In the genomic region with DNA sequence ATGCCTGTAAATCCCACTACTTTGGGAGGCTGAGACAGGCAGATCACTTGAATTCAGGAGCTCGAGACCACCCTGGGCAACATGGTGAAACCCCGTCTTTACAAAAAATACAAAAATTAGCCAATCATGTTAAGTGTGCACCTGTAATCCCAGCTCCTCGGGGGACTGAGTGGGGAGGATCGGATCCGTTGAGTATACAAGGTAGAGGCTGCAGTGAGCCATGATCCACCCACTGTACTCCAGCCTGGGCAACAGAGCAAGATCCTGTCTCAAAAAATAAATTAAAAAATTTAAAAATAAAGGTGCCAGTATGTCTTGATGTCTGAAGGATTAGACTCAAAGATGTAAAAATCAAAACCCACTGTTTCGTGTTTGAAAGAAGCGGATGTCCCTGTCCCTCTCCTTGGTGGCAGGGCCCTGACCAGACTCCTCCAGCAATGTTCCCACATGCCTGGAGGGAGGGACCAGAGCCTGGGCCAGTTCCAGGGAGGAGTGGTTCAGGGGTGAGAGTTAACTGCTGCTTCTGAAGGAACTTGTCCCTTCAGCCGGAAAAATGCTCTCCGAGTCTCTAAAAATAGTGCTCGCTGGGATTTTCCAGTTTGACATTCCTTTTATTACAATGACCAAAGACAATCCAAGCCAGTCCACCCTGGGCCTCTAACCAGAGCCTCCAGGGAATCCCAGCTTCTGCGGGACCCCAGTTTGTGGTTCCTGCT, we compare ENCODE assay signal across 9 cellular contexts. TPM values are rescaled to one million over a fixed set of nuclear protein-coding genes. Genes with fewer than 3 reads are reported as not detected.
A peak's percentile ranks its signal among the peaks of the same experiment; 100 is the strongest.
DNase-seq lines count a peak whose midpoint lies in the region; FAIRE-seq and TF ChIP-seq lines count a peak whose summit lies in the region.
"Had no signal": no experiment of that assay in that cellular context is flagged by ENCODE, and none has a peak within 500 bp of the region (broad histone marks: within the 10 kb centered on the region; RNA-seq: fewer than 3 reads in every experiment).

No MANE protein-coding gene starts in this region.

- no TSS peak for BruUV-seq in Caco-2 (replicated peaks; lab: Mats Ljungman, UMichigan)

- H3K4me3 ChIP-seq in HEK293 (ENCODE audit: low read depth, low read length) (no peak overlapping the region), small intestine (ENCODE audit: low read depth in 1 of 2, low read length in 2 of 2) (no peak overlapping the region), Caco-2 (ENCODE audit: low read depth, low read length) (no peak overlapping the region)

- POLR2A ChIA-PET in HEK293 (lab: Yijun Ruan, JAX), result interaction anchor here (0.9 kb wide), 1 partner anchor 38 kb away, joined by 3 read pairs; no protein-coding TSS in a partner anchor
- POLR2A ChIA-PET in Caco-2 (lab: Charles Lee), result no interaction called here

- no peaks in the 10 kb centered on the region for H3K27me3 Mint-ChIP-seq in Caco-2 (ENCODE audit: insufficient read depth, unreplicated experiment)

- H3K4me1 ChIP-seq in HEK293 (ENCODE audit: control insufficient read depth, insufficient read depth, low read length) (no peaks in the 10 kb centered on the region), small intestine (ENCODE audit: control insufficient read depth in 2 of 2, insufficient read depth in 1 of 2, low read depth in 1 of 2, low read length in 1 of 2) (no peaks in the 10 kb centered on the region), Caco-2 (no peaks in the 10 kb centered on the region)

- H3K36me3 ChIP-seq in HEK293 (ENCODE audit: control insufficient read depth in 2 of 2, insufficient read depth in 1 of 2, low read length in 2 of 2) (no peaks in the 10 kb centered on the region), small intestine (ENCODE audit: control insufficient read depth in 2 of 2, insufficient read depth in 2 of 2, low read length in 2 of 2) (no peaks in the 10 kb centered on the region), Caco-2 (ENCODE audit: control insufficient read depth, insufficient read depth, low read length) (no peaks in the 10 kb centered on the region)

- H3K4me3 Mint-ChIP-seq in Caco-2 (ENCODE audit: unreplicated experiment), result no peak overlapping the region
- H3K4me3 Mint-ChIP-seq: CD4-positive, alpha-beta memory T cell had no signal

- TF ChIP-seq CTCF in HEK293 (tag by site-specific recombination; IDR thresholded peaks at IDR 0.05), result no peak
- TF ChIP-seq CTCF in Caco-2 (IDR thresholded peaks at IDR 0.05; ENCODE audit: insufficient read depth in 1 of 2, low read depth in 1 of 2, low read length in 1 of 2, severe bottlenecking in 1 of 2, unreplicated experiment in 1 of 2), result no peak

- H3K9me3 ChIP-seq in HEK293 (ENCODE audit: control insufficient read depth, insufficient read depth, low read depth, low read length), result no peaks in the 10 kb centered on the region
- no peaks in the 10 kb centered on the region for H3K9me3 ChIP-seq in small intestine (ENCODE audit: control insufficient read depth, low read depth)
- no peaks in the 10 kb centered on the region for H3K9me3 ChIP-seq in Caco-2

- H3K9me3 Mint-ChIP-seq in Caco-2 (ENCODE audit: unreplicated experiment), result no peaks in the 10 kb centered on the region

- H3K27me3 ChIP-seq in layer of hippocampus (ENCODE audit: control insufficient read depth, insufficient read depth, low read length) (no peaks in the 10 kb centered on the region), small intestine (ENCODE audit: control insufficient read depth in 2 of 2, insufficient read depth in 2 of 2, low read length in 2 of 2) (no peaks in the 10 kb centered on the region), Caco-2 (replicated peaks; ENCODE audit: control insufficient read depth, insufficient read depth, low read length) (no peaks in the 10 kb centered on the region)

- DNase-seq in small intestine (peak; percentile 76), Caco-2 (no peak), GF-D8 (lab: John Stamatoyannopoulos, UW) (no peak), NCI-H748 treated with DMSO at 0.1 percent for 48 hours (lab: John Stamatoyannopoulos, UW) (no peak), SKM-1 (lab: John Stamatoyannopoulos, UW; ENCODE audit: unreplicated experiment) (no peak)
- DNase-seq: CD4-positive, alpha-beta memory T cell had no signal

- intact Hi-C loops in Caco-2 (cut with micrococcal nuclease; ENCODE audit: unreplicated experiment), result no loop called here

- H3K27ac Mint-ChIP-seq in Caco-2 (ENCODE audit: unreplicated experiment), result no peak overlapping the region
- H3K27ac Mint-ChIP-seq: CD4-positive, alpha-beta memory T cell had no signal

- CTCF ChIA-PET in HEK293 (lab: Yijun Ruan, JAX), result no interaction called here
- CTCF ChIA-PET in Caco-2 (lab: Charles Lee), result no interaction called here

- H3K36me3 Mint-ChIP-seq in Caco-2 (ENCODE audit: insufficient read depth, unreplicated experiment), result no peaks in the 10 kb centered on the region
- H3K36me3 Mint-ChIP-seq: CD4-positive, alpha-beta memory T cell had no signal

- WGBS in small intestine, 3 donors, result 53 to 67% (median 66%) methylated on average over 11 of the region's 11 CpGs

- H3K27ac ChIP-seq in HEK293 (ENCODE audit: extremely low read depth, low read depth, low read length) (no peak overlapping the region), cingulate gyrus (ENCODE audit: low read depth, low read length) (peak overlapping the region; percentile 71), layer of hippocampus (ENCODE audit: low read depth, low read length) (peak overlapping the region; percentile 86), small intestine (ENCODE audit: low read depth in 1 of 2, low read length in 1 of 2) (peak overlapping the region in 1 of 2 donors; percentile 73)

- H3K4me1 Mint-ChIP-seq in Caco-2 (ENCODE audit: low read depth, unreplicated experiment), result no peaks in the 10 kb centered on the region

- no peak for FAIRE-seq in small intestine (lab: Jason Lieb, UNC)

TF ChIP-seq in HEK293, 187 proteins besides CTCF, POLR2A, EP300 and RAD21:
- TF ChIP-seq ZNF121 (tag by site-specific recombination; IDR thresholded peaks at IDR 0.05) (peak; percentile 56; the same call in 1 of the 2 replicates), ZNF677 (tag by site-specific recombination; IDR thresholded peaks at IDR 0.05) (no peak), MYNN (tag by site-specific recombination; IDR thresholded peaks at IDR 0.05; ENCODE audit: borderline replicate concordance) (no peak), ZNF560 (tag by site-specific recombination; IDR thresholded peaks at IDR 0.05; ENCODE audit: borderline replicate concordance) (no peak), SCRT2 (tag by site-specific recombination; IDR thresholded peaks at IDR 0.05) (no peak), ZSCAN30 (tag by site-specific recombination; IDR thresholded peaks at IDR 0.05) (no peak), ZNF549 (tag by site-specific recombination; IDR thresholded peaks at IDR 0.05) (no peak)
- TF ChIP-seq, protein P1, sequence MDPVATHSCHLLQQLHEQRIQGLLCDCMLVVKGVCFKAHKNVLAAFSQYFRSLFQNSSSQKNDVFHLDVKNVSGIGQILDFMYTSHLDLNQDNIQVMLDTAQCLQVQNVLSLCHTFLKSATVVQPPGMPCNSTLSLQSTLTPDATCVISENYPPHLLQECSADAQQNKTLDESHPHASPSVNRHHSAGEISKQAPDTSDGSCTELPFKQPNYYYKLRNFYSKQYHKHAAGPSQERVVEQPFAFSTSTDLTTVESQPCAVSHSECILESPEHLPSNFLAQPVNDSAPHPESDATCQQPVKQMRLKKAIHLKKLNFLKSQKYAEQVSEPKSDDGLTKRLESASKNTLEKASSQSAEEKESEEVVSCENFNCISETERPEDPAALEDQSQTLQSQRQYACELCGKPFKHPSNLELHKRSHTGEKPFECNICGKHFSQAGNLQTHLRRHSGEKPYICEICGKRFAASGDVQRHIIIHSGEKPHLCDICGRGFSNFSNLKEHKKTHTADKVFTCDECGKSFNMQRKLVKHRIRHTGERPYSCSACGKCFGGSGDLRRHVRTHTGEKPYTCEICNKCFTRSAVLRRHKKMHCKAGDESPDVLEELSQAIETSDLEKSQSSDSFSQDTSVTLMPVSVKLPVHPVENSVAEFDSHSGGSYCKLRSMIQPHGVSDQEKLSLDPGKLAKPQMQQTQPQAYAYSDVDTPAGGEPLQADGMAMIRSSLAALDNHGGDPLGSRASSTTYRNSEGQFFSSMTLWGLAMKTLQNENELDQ (tag by site-specific recombination; IDR thresholded peaks at IDR 0.05; ENCODE audit: low read depth), result no peak

RNA-seq across cellular contexts. Expression of a gene that starts 9.4 kb away (rescaled TPM):
- 10 to 100 TPM; 21.1 to 48.9 (median 37.1) TPM for polyA plus RNA-seq in small intestine
- total RNA-seq in Caco-2 (2022), result 106 and 108 TPM in 2 replicates

RNA-seq across cellular contexts. Expression of a gene that starts 45.5 kb away (rescaled TPM):
- polyA plus RNA-seq in small intestine, result 10 to 100 TPM; 37.8 to 78.9 (median 46.3) TPM
- 180 and 182 TPM in 2 replicates for total RNA-seq in Caco-2 (2022)
